Comparison of ENCODE assay signal across 8 cellular contexts in the genomic region with DNA sequence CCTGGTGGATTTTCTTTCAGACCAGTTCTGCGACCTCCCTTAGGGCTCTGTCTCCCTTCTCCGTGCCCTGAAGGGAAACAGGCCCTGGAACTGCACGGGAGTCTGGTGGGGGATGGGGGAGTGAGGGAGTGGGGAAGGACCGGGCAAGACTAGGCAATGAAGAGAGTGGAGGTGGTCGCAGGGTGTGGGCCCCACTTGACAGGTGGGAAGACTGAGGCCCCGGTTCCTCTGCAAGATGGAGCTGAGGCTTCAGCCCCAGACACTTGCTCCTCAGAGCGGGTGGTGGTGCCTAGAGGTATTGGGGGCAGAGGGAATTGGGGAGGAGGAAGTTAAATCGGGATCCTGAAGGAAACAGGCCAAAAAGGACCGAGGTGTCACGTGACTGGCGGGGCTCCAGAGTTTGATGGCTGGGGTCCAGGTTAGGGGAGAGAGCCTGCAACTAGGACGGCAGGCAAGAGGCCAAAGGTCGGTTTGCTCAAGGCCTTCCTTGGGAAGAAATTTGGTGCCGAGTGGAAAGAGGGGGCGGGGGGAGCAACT. TPM values are rescaled to one million over a fixed set of nuclear protein-coding genes. Genes with fewer than 3 reads are reported as not detected.
A peak's percentile ranks its signal among the peaks of the same experiment; 100 is the strongest.
DNase-seq lines count a peak whose midpoint lies in the region; ATAC-seq, FAIRE-seq and TF ChIP-seq lines count a peak whose summit lies in the region.

No MANE protein-coding gene starts in this region.

- peak overlapping the region; percentile 59 for H3K4me3 ChIP-seq in fibroblast of mammary gland (ENCODE audit: control insufficient read depth, low read depth, low read length)

- H3K27ac Mint-ChIP-seq in Calu3 (ENCODE audit: unreplicated experiment) = peak overlapping the region; percentile 1
- H3K27ac Mint-ChIP-seq in T-cell = peak overlapping the region in 1 of 2 donors; percentile 16
- no peak overlapping the region for H3K27ac Mint-ChIP-seq in nephron progenitor cell

- POLR2A ChIA-PET in T-cell (lab: Charles Lee) = interaction anchor here (0.6 to 0.8 kb wide), 2 partner anchors 18 to 23 kb away, joined by 3 to 4 read pairs; no protein-coding TSS in a partner anchor

- H3K4me1 Mint-ChIP-seq in Calu3 (ENCODE audit: low read depth, unreplicated experiment) (peaks cover 20% of the 10 kb centered on the region), T-cell (peaks cover 13 to 36% (median 29%) of the 10 kb centered on the region in 3 donors), nephron progenitor cell (peaks cover 17% of the 10 kb centered on the region)

- H3K36me3 Mint-ChIP-seq in Calu3 (ENCODE audit: insufficient read depth, unreplicated experiment) (peaks cover 27% of the 10 kb centered on the region), T-cell (no peaks in the 10 kb centered on the region), nephron progenitor cell (ENCODE audit: low read depth) (no peaks in the 10 kb centered on the region)

- peak; percentile 29 for DNase-seq in Calu3
- no peak for DNase-seq in T-cell
- peak; percentile 60 for DNase-seq in fibroblast of mammary gland (ENCODE audit: low read depth)
- no peak for DNase-seq in nephron progenitor cell
- DNase-seq in D721Med (ENCODE audit: insufficient read length, low spot score) = no peak
- DNase-seq in NK-92 treated with Interleukin-12 subunit alpha and Interleukin-12 subunit beta, amount 100 ng/mL, for 24 hours (lab: John Stamatoyannopoulos, UW) = no peak
- DNase-seq in NCI-H524 treated with DMSO at 0.1 percent for 48 hours (lab: John Stamatoyannopoulos, UW) = no peak

- H3K27me3 Mint-ChIP-seq in Calu3 (ENCODE audit: unreplicated experiment) = no peaks in the 10 kb centered on the region
- H3K27me3 Mint-ChIP-seq in T-cell = no peaks in the 10 kb centered on the region
- peaks cover 24% of the 10 kb centered on the region for H3K27me3 Mint-ChIP-seq in nephron progenitor cell (ENCODE audit: low read depth, poor library complexity)

- TF ChIP-seq CTCF in Calu3 (IDR thresholded peaks at IDR 0.05; ENCODE audit: unreplicated experiment) = no peak
- TF ChIP-seq CTCF in fibroblast of mammary gland (conservative IDR thresholded peaks at IDR 0.05; ENCODE audit: control insufficient read depth, insufficient read depth, low read depth, low read length) = no peak
- no peak for TF ChIP-seq CTCF in nephron progenitor cell (IDR thresholded peaks at IDR 0.05)
- TF ChIP-seq CTCF in D721Med (IDR thresholded peaks at IDR 0.05; ENCODE audit: insufficient read depth, missing control alignments) = no peak

- CTCF ChIA-PET in Calu3 (lab: Charles Lee) (no interaction called here), T-cell (lab: Charles Lee) (no interaction called here)

- BruUV-seq in Calu3 (replicated peaks; lab: Mats Ljungman, UMichigan) = no TSS peak

- FAIRE-seq in D721Med (lab: Jason Lieb, UNC) = no peak

- H3K9me3 Mint-ChIP-seq in Calu3 (ENCODE audit: low read depth, unreplicated experiment) = no peaks in the 10 kb centered on the region
- no peaks in the 10 kb centered on the region for H3K9me3 Mint-ChIP-seq in T-cell
- no peaks in the 10 kb centered on the region for H3K9me3 Mint-ChIP-seq in nephron progenitor cell

- ATAC-seq in T-cell (replicated peaks in 1 of 4) (no peak), HG03095 (IDR thresholded peaks at IDR 0.05; ENCODE audit: unreplicated experiment) (no peak)

- intact Hi-C loops in Calu3 (cut with micrococcal nuclease; ENCODE audit: unreplicated experiment) = no loop called here

- H3K4me3 Mint-ChIP-seq in Calu3 (ENCODE audit: low read depth, unreplicated experiment) = peak overlapping the region; percentile 73
- peak overlapping the region; percentile 53 to 68 (median 54) for H3K4me3 Mint-ChIP-seq in T-cell
- H3K4me3 Mint-ChIP-seq in nephron progenitor cell = peak overlapping the region; percentile 73

RNA-seq across cellular contexts. Expression of a gene that starts 0.6 kb away (rescaled TPM):
- total RNA-seq in Calu3 (2022) (4.1 and 7.2 TPM in 2 replicates), T-cell (1 to 10 TPM; 1.1 to 1.7 (median 1.3) TPM)

RNA-seq across cellular contexts. Expression of a gene that starts 20.6 kb away (rescaled TPM):
- 17.1 and 21.8 TPM in 2 replicates for total RNA-seq in Calu3 (2022)
- 10 to 100 TPM; 18.3 to 41.3 (median 38.1) TPM for total RNA-seq in T-cell

RNA-seq across cellular contexts. Expression of a gene that starts 21.9 kb away (rescaled TPM):
- total RNA-seq in Calu3 (2022) (45.8 and 48.5 TPM in 2 replicates), T-cell (10 to 100 TPM; 29.1 to 46.5 (median 41.1) TPM)

RNA-seq across cellular contexts. Expression of a gene that starts 22.5 kb away (rescaled TPM):
- 133 and 141 TPM in 2 replicates for total RNA-seq in Calu3 (2022)
- 100 to 1,000 TPM; 144 to 160 (median 147) TPM for total RNA-seq in T-cell

RNA-seq across cellular contexts. Expression of a gene that starts 38.8 kb away (rescaled TPM):
- total RNA-seq in Calu3 (2022) = 19.8 and 20.4 TPM in 2 replicates
- total RNA-seq in T-cell = 10 to 100 TPM; 28.6 to 46.3 (median 39.0) TPM

Comparison
In these comparisons a context has a peak if more than half of its experiments do, and no peak if none do; other contexts are left out.
1. DNase-seq: peak in Calu3 (single experiment) and fibroblast of mammary gland (single experiment); none in T-cell (0 of 34), nephron progenitor cell (single experiment), D721Med (single experiment), NK-92 treated with Interleukin-12 subunit alpha and Interleukin-12 subunit beta, amount 100 ng/mL, for 24 hours (single experiment) and NCI-H524 treated with DMSO at 0.1 percent for 48 hours (single experiment).
2. Peak in every context shown above with its lines, with median percentiles within 50 percentile points of each other: H3K4me3 Mint-ChIP-seq.